ENCODE assay signal across 2 cellular contexts in genomic region chr12:113422929-113423669, GRCh38.
TF ChIP-seq lines count a peak whose summit lies in the region.

No MANE protein-coding gene starts in this region.

TF ChIP-seq in SK-N-SH treated with all-trans-retinoic acid at 6 μM for 48 hours, 23 proteins besides CTCF, POLR2A, EP300 and RAD21 (continued from another document):
- TF ChIP-seq PATZ1 (CRISPR knock-in tag; IDR thresholded peaks at IDR 0.05; ENCODE audit: borderline replicate concordance) (no peak), ZNF8 (CRISPR knock-in tag; IDR thresholded peaks at IDR 0.05) (no peak), TOX (CRISPR knock-in tag; IDR thresholded peaks at IDR 0.05; ENCODE audit: borderline replicate concordance) (no peak), GLIS3 (CRISPR knock-in tag; IDR thresholded peaks at IDR 0.05) (no peak), BACH2 (CRISPR knock-in tag; IDR thresholded peaks at IDR 0.05; ENCODE audit: borderline replicate concordance) (no peak)

TF ChIP-seq in HepG2, 621 proteins besides CTCF, POLR2A, EP300 and RAD21 (continued from another document):
- TF ChIP-seq, protein P1, sequence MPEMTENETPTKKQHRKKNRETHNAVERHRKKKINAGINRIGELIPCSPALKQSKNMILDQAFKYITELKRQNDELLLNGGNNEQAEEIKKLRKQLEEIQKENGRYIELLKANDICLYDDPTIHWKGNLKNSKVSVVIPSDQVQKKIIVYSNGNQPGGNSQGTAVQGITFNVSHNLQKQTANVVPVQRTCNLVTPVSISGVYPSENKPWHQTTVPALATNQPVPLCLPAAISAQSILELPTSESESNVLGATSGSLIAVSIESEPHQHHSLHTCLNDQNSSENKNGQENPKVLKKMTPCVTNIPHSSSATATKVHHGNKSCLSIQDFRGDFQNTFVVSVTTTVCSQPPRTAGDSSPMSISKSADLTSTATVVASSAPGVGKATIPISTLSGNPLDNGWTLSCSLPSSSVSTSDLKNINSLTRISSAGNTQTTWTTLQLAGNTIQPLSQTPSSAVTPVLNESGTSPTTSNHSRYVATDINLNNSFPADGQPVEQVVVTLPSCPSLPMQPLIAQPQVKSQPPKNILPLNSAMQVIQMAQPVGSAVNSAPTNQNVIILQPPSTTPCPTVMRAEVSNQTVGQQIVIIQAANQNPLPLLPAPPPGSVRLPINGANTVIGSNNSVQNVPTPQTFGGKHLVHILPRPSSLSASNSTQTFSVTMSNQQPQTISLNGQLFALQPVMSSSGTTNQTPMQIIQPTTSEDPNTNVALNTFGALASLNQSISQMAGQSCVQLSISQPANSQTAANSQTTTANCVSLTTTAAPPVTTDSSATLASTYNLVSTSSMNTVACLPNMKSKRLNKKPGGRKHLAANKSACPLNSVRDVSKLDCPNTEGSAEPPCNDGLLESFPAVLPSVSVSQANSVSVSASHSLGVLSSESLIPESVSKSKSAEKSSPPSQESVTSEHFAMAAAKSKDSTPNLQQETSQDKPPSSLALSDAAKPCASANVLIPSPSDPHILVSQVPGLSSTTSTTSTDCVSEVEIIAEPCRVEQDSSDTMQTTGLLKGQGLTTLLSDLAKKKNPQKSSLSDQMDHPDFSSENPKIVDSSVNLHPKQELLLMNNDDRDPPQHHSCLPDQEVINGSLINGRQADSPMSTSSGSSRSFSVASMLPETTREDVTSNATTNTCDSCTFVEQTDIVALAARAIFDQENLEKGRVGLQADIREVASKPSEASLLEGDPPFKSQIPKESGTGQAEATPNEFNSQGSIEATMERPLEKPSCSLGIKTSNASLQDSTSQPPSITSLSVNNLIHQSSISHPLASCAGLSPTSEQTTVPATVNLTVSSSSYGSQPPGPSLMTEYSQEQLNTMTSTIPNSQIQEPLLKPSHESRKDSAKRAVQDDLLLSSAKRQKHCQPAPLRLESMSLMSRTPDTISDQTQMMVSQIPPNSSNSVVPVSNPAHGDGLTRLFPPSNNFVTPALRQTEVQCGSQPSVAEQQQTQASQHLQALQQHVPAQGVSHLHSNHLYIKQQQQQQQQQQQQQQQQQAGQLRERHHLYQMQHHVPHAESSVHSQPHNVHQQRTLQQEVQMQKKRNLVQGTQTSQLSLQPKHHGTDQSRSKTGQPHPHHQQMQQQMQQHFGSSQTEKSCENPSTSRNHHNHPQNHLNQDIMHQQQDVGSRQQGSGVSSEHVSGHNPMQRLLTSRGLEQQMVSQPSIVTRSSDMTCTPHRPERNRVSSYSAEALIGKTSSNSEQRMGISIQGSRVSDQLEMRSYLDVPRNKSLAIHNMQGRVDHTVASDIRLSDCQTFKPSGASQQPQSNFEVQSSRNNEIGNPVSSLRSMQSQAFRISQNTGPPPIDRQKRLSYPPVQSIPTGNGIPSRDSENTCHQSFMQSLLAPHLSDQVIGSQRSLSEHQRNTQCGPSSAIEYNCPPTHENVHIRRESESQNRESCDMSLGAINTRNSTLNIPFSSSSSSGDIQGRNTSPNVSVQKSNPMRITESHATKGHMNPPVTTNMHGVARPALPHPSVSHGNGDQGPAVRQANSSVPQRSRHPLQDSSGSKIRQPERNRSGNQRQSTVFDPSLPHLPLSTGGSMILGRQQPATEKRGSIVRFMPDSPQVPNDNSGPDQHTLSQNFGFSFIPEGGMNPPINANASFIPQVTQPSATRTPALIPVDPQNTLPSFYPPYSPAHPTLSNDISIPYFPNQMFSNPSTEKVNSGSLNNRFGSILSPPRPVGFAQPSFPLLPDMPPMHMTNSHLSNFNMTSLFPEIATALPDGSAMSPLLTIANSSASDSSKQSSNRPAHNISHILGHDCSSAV (CRISPR knock-in tag; IDR thresholded peaks at IDR 0.05; ENCODE audit: borderline replicate concordance) = no peak
